ENCODE assay signal across 22 cellular contexts in genomic region chr4:15245006-15245530, GRCh38.
DNase-seq lines count a peak whose midpoint lies in the region; ATAC-seq, FAIRE-seq and TF ChIP-seq lines count a peak whose summit lies in the region.
"Had no signal": no experiment of that assay in that cellular context is flagged by ENCODE, and none has a peak within 500 bp of the region (broad histone marks: within the 10 kb centered on the region; RNA-seq: fewer than 3 reads in every experiment).

No MANE protein-coding gene starts in this region.

- H3K79me2 ChIP-seq in astrocyte (ENCODE audit: insufficient read depth, low read length) (no peaks in the 10 kb centered on the region), mesendoderm (ENCODE audit: control insufficient read depth, insufficient read depth, low read length) (no peaks in the 10 kb centered on the region)

- no peaks in the 10 kb centered on the region for H3K27me3 ChIP-seq in astrocyte (ENCODE audit: insufficient read depth, low read length)
- H3K27me3 ChIP-seq in mesendoderm (ENCODE audit: insufficient read depth, low read length, poor library complexity) = no peaks in the 10 kb centered on the region
- H3K27me3 ChIP-seq: BLaER1 treated with 17β-estradiol and CSF1 and Interleukin-3, amounts not matched to agents 10 nM and 100 nM; SJSA1 had no signal

- no peak overlapping the region for H4K8ac ChIP-seq in mesendoderm (ENCODE audit: low read depth, low read length)

- no CpG with 5 or more reads among the region's 3 CpGs for WGBS in mesendoderm (ENCODE audit: extremely low coverage, insufficient coverage, low lambda C conversion rate)

- H3K56ac ChIP-seq in mesendoderm (ENCODE audit: low read length) = no peak overlapping the region

- H3K9me3 ChIP-seq in astrocyte (ENCODE audit: insufficient read depth, low read depth, low read length) = no peaks in the 10 kb centered on the region
- H3K9me3 ChIP-seq: SJSA1 had no signal

- no peak overlapping the region for H2BK120ac ChIP-seq in mesendoderm (ENCODE audit: low read depth, low read length)

- H4K5ac ChIP-seq in mesendoderm (ENCODE audit: low read length) = no peak overlapping the region

- no peak for TF ChIP-seq CTCF in astrocyte (IDR thresholded peaks at IDR 0.05; ENCODE audit: insufficient read depth, low read depth, low read length)

- no peak overlapping the region for H3K18ac ChIP-seq in mesendoderm (ENCODE audit: low read length)

- no peaks in the 10 kb centered on the region for H3K4me1 Mint-ChIP-seq in stimulated activated naive CD8-positive, alpha-beta T cell treated with anti-CD3 and anti-CD28 coated beads, Interleukin-15, amount 100 ng/mL, for 72 hours
- peaks cover 26% of the 10 kb centered on the region for H3K4me1 Mint-ChIP-seq in astrocyte (ENCODE audit: low read depth, unreplicated experiment)

- no peak overlapping the region for H2AFZ ChIP-seq in astrocyte (ENCODE audit: low read depth, low read length)

- no peak overlapping the region for H3K4me3 ChIP-seq in astrocyte (ENCODE audit: insufficient read depth, low read depth, low read length)
- no peak overlapping the region for H3K4me3 ChIP-seq in mesendoderm (ENCODE audit: low read length)
- H3K4me3 ChIP-seq: BLaER1 treated with 17β-estradiol and CSF1 and Interleukin-3, amounts not matched to agents 10 nM and 100 nM; SJSA1 had no signal

- no peak overlapping the region for H3K9ac ChIP-seq in astrocyte (ENCODE audit: low read length)
- H3K9ac ChIP-seq in mesendoderm (ENCODE audit: low read length) = no peak overlapping the region
- H3K9ac ChIP-seq: BLaER1 treated with 17β-estradiol and CSF1 and Interleukin-3, amounts not matched to agents 10 nM and 100 nM; KMS-11 had no signal

- H3K27me3 Mint-ChIP-seq in stimulated activated naive CD8-positive, alpha-beta T cell treated with anti-CD3 and anti-CD28 coated beads, Interleukin-15, amount 100 ng/mL, for 72 hours = no peaks in the 10 kb centered on the region
- no peaks in the 10 kb centered on the region for H3K27me3 Mint-ChIP-seq in astrocyte (ENCODE audit: low read depth, unreplicated experiment)
- H3K27me3 Mint-ChIP-seq: CD4-positive, alpha-beta T cell had no signal

- H3K27ac ChIP-seq in astrocyte (ENCODE audit: low read depth, low read length) (no peak overlapping the region), mesendoderm (ENCODE audit: low read depth, low read length) (no peak overlapping the region)
- H3K27ac ChIP-seq: BLaER1 treated with 17β-estradiol and CSF1 and Interleukin-3, amounts not matched to agents 10 nM and 100 nM; KMS-11; SJSA1 had no signal

- no peaks in the 10 kb centered on the region for H3K36me3 Mint-ChIP-seq in astrocyte (ENCODE audit: low read depth, unreplicated experiment)

- no peak overlapping the region for H2AK5ac ChIP-seq in mesendoderm (ENCODE audit: low read length)

- H3K4me3 Mint-ChIP-seq in stimulated activated naive CD8-positive, alpha-beta T cell treated with anti-CD3 and anti-CD28 coated beads, Interleukin-15, amount 100 ng/mL, for 72 hours = no peak overlapping the region
- no peak overlapping the region for H3K4me3 Mint-ChIP-seq in astrocyte (ENCODE audit: unreplicated experiment)
- H3K4me3 Mint-ChIP-seq: CD4-positive, alpha-beta T cell had no signal

- H3K4me2 ChIP-seq in astrocyte (ENCODE audit: low read length) (peak overlapping the region; percentile 2), mesendoderm (ENCODE audit: low read length) (no peak overlapping the region)
- H3K4me2 ChIP-seq: BLaER1 treated with 17β-estradiol and CSF1 and Interleukin-3, amounts not matched to agents 10 nM and 100 nM; KMS-11 had no signal

- H4K20me1 ChIP-seq in astrocyte (ENCODE audit: insufficient read depth, low read length) = no peaks in the 10 kb centered on the region
- H4K20me1 ChIP-seq: BLaER1 treated with 17β-estradiol and CSF1 and Interleukin-3, amounts not matched to agents 10 nM and 100 nM had no signal

- no peak overlapping the region for H3K23ac ChIP-seq in mesendoderm (ENCODE audit: low read length)

- H3K79me1 ChIP-seq in mesendoderm (ENCODE audit: low read length) = no peaks in the 10 kb centered on the region

- H2BK15ac ChIP-seq in mesendoderm (replicated peaks; ENCODE audit: low read depth) = no peak overlapping the region

- no peak overlapping the region for H2BK5ac ChIP-seq in mesendoderm (ENCODE audit: low read length)

- peak; percentile 35 for ATAC-seq in stimulated activated naive CD8-positive, alpha-beta T cell treated with anti-CD3 and anti-CD28 coated beads, Interleukin-15, amount 100 ng/mL, for 72 hours
- no peak for ATAC-seq in stimulated activated naive CD8-positive, alpha-beta T cell treated with anti-CD3 and anti-CD28 coated beads, Interleukin-15, Interleukin-2, amounts not matched to agents 100 U/mL and 50 U/mL, for 24 hours
- ATAC-seq in GM18861 (IDR thresholded peaks at IDR 0.05; ENCODE audit: unreplicated experiment) (no peak), GM19328 (IDR thresholded peaks at IDR 0.05; ENCODE audit: unreplicated experiment) (no peak), GM19023 (IDR thresholded peaks at IDR 0.05; ENCODE audit: unreplicated experiment) (no peak)
- ATAC-seq: PC-3, Right ventricle myocardium inferior had no signal

- FAIRE-seq in astrocyte (lab: Jason Lieb, UNC) = no peak
- FAIRE-seq: A204.1, D721Med, H1 had no signal

- H3K4me1 ChIP-seq in astrocyte (ENCODE audit: insufficient read depth, low read length) (peaks cover 9% of the 10 kb centered on the region), mesendoderm (ENCODE audit: control insufficient read depth, low read depth, low read length) (peaks cover 7% of the 10 kb centered on the region)
- H3K4me1 ChIP-seq: SJSA1 had no signal

- H3K4ac ChIP-seq in mesendoderm (ENCODE audit: low read depth, low read length) = no peak overlapping the region

- no peaks in the 10 kb centered on the region for H3K9me3 Mint-ChIP-seq in stimulated activated naive CD8-positive, alpha-beta T cell treated with anti-CD3 and anti-CD28 coated beads, Interleukin-15, amount 100 ng/mL, for 72 hours
- no peaks in the 10 kb centered on the region for H3K9me3 Mint-ChIP-seq in astrocyte (ENCODE audit: unreplicated experiment)
- H3K9me3 Mint-ChIP-seq: CD4-positive, alpha-beta T cell had no signal

- no peak overlapping the region for H3K27ac Mint-ChIP-seq in stimulated activated naive CD8-positive, alpha-beta T cell treated with anti-CD3 and anti-CD28 coated beads, Interleukin-15, amount 100 ng/mL, for 72 hours
- peak overlapping the region; percentile 37 for H3K27ac Mint-ChIP-seq in astrocyte (ENCODE audit: unreplicated experiment)
- H3K27ac Mint-ChIP-seq: CD4-positive, alpha-beta T cell had no signal

- no peaks in the 10 kb centered on the region for H3K36me3 ChIP-seq in astrocyte (ENCODE audit: insufficient read depth, low read length)
- H3K36me3 ChIP-seq in mesendoderm (ENCODE audit: control insufficient read depth, insufficient read depth, low read length) = no peaks in the 10 kb centered on the region
- H3K36me3 ChIP-seq: BLaER1 treated with 17β-estradiol and CSF1 and Interleukin-3, amounts not matched to agents 10 nM and 100 nM; SJSA1 had no signal

- no peak for DNase-seq in stimulated activated naive CD8-positive, alpha-beta T cell treated with anti-CD3 and anti-CD28 coated beads, Interleukin-15, amount 100 ng/mL, for 72 hours
- no peak for DNase-seq in stimulated activated naive CD8-positive, alpha-beta T cell treated with anti-CD3 and anti-CD28 coated beads, Interleukin-15, Interleukin-2, amounts not matched to agents 100 U/mL and 50 U/mL, for 24 hours
- DNase-seq in astrocyte (ENCODE audit: low read depth) (no peak), mesendoderm (peak; percentile 51), T-helper 2 cell (no peak)
- DNase-seq: CD4-positive, alpha-beta T cell; NCI-H1105; NCI-H146; NCI-H1930; NCI-H2107; NCI-H774 had no signal
